18 cellular contexts compared by ENCODE assay signal in the genomic region with DNA sequence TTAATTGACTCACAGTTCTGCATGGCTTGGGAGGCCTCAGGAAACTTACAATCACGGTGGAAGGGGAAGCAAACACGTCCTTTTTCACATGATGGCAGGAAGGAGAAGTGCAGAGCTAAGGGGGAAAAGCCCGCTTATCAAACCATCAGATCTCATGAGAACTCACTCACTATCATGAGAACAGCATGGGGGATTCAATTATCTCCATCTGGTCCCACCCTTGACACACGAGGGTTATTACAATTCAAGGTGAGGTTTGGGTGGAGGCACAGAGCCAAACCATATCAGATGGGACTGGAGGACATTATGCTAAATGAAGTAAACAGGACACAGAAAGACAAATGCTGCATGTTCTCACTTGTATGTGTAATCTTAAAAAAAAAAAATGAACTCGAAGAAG.
DNase-seq lines count a peak whose midpoint lies in the region; ATAC-seq, FAIRE-seq and TF ChIP-seq lines count a peak whose summit lies in the region.
"Had no signal": no experiment of that assay in that cellular context is flagged by ENCODE, and none has a peak within 500 bp of the region (broad histone marks: within the 10 kb centered on the region; RNA-seq: fewer than 3 reads in every experiment).

No MANE protein-coding gene starts in this region.

- FAIRE-seq in HTR-8/SVneo (lab: Jason Lieb, UNC) (no peak), D721Med (lab: Jason Lieb, UNC) (no peak)
- FAIRE-seq: H54 had no signal

- H3K27me3 ChIP-seq in GM23338 (ENCODE audit: insufficient read depth) (peaks cover 23% of the 10 kb centered on the region), endodermal cell (ENCODE audit: control insufficient read depth, insufficient read depth, low read length, poor library complexity, severe bottlenecking) (peaks cover 5% of the 10 kb centered on the region)
- H3K27me3 ChIP-seq: BLaER1 treated with 17β-estradiol and CSF1 and Interleukin-3, amounts not matched to agents 10 nM and 100 nM had no signal

- H3K9me2 ChIP-seq in GM23338 (ENCODE audit: insufficient read depth): peaks cover 5% of the 10 kb centered on the region; the same call in 1 of the 2 replicates

- DNase-seq in NCI-H1105 treated with DMSO at 0.1 percent for 48 hours (lab: John Stamatoyannopoulos, UW) (peak; percentile 4), NCI-H1105 (lab: John Stamatoyannopoulos, UW) (no peak), GM23338 (ENCODE audit: low spot score) (no peak), NCI-H146 treated with DMSO at 0.1 percent for 48 hours (lab: John Stamatoyannopoulos, UW; ENCODE audit: unreplicated experiment) (peak; percentile 61), endodermal cell (no peak), NCI-H2107 (lab: John Stamatoyannopoulos, UW) (no peak), HTR-8/SVneo (ENCODE audit: insufficient read length, low spot score) (no peak), D721Med (ENCODE audit: insufficient read length, low spot score) (no peak)
- DNase-seq: 8988T; Calu3; CD4-positive, alpha-beta T cell; DMS53; GF-D8; IMR-90 had no signal

- H3K27me3 Mint-ChIP-seq in GM23338 (ENCODE audit: insufficient read depth, low read depth, poor library complexity): peaks cover 25% of the 10 kb centered on the region
- peaks cover 12% of the 10 kb centered on the region for H3K27me3 Mint-ChIP-seq in endodermal cell (ENCODE audit: insufficient read depth)

- H3K4me1 ChIP-seq in GM23338 (ENCODE audit: insufficient read depth) (peaks cover 40% of the 10 kb centered on the region), endodermal cell (ENCODE audit: control insufficient read depth, insufficient read depth, low read length) (peaks cover 18% of the 10 kb centered on the region)
- H3K4me1 ChIP-seq: BLaER1 treated with 17β-estradiol and CSF1 and Interleukin-3, amounts not matched to agents 10 nM and 100 nM had no signal

- H4K20me1 ChIP-seq in GM23338 (replicated peaks; ENCODE audit: insufficient read depth): no peaks in the 10 kb centered on the region
- H4K20me1 ChIP-seq: BLaER1 treated with 17β-estradiol and CSF1 and Interleukin-3, amounts not matched to agents 10 nM and 100 nM had no signal

- no peak overlapping the region for H3K4me2 ChIP-seq in GM23338
- H3K4me2 ChIP-seq: BLaER1 treated with 17β-estradiol and CSF1 and Interleukin-3, amounts not matched to agents 10 nM and 100 nM had no signal

- H3K36me3 ChIP-seq in GM23338 (ENCODE audit: insufficient read depth) (no peaks in the 10 kb centered on the region), endodermal cell (ENCODE audit: control insufficient read depth, insufficient read depth, low read length) (no peaks in the 10 kb centered on the region)
- H3K36me3 ChIP-seq: BLaER1 treated with 17β-estradiol and CSF1 and Interleukin-3, amounts not matched to agents 10 nM and 100 nM had no signal

- H3K9ac ChIP-seq in endodermal cell (ENCODE audit: extremely low read depth, low read length, poor library complexity, severe bottlenecking): peak overlapping the region; percentile 29
- H3K9ac ChIP-seq: BLaER1 treated with 17β-estradiol and CSF1 and Interleukin-3, amounts not matched to agents 10 nM and 100 nM had no signal

- peak overlapping the region; percentile 44 for H2AFZ ChIP-seq in GM23338

- no peaks in the 10 kb centered on the region for H3K79me2 ChIP-seq in GM23338 (replicated peaks; ENCODE audit: insufficient read depth)

- no peak for ATAC-seq in GM23338
- ATAC-seq: HCT116 had no signal

- H3K4me3 Mint-ChIP-seq in GM23338 (no peak overlapping the region), endodermal cell (peak overlapping the region; percentile 10)
- H3K4me3 Mint-ChIP-seq: CD4-positive, alpha-beta T cell had no signal

- H3K9me3 Mint-ChIP-seq in GM23338: peaks cover 3% of the 10 kb centered on the region; the same call in 2 of the 3 replicates
- peaks cover 11% of the 10 kb centered on the region for H3K9me3 Mint-ChIP-seq in endodermal cell
- H3K9me3 Mint-ChIP-seq: CD4-positive, alpha-beta T cell had no signal

- no peaks in the 10 kb centered on the region for H3K9me3 ChIP-seq in endodermal cell (ENCODE audit: control insufficient read depth, low read length)

- H3K4me3 ChIP-seq in GM23338 (no peak overlapping the region), endodermal cell (ENCODE audit: low read length) (peak overlapping the region; percentile 10)
- H3K4me3 ChIP-seq: BLaER1 treated with 17β-estradiol and CSF1 and Interleukin-3, amounts not matched to agents 10 nM and 100 nM had no signal

- TF ChIP-seq CTCF in GM23338 (conservative IDR thresholded peaks at IDR 0.05; ENCODE audit: low read depth in 2 of 2): no peak
- TF ChIP-seq CTCF in endodermal cell (conservative IDR thresholded peaks at IDR 0.05): no peak
- TF ChIP-seq CTCF in D721Med (IDR thresholded peaks at IDR 0.05; ENCODE audit: insufficient read depth, missing control alignments): no peak

- no peaks in the 10 kb centered on the region for H3F3A ChIP-seq in GM23338 (replicated peaks; ENCODE audit: low read depth)

- WGBS in endodermal cell (ENCODE audit: insufficient coverage in 1 of 2, insufficient read length in 1 of 2), 2 experiments: 42 to 59% methylated on average over 4 of the region's 5 CpGs

- H3K36me3 Mint-ChIP-seq in GM23338 (ENCODE audit: low read depth) (no peaks in the 10 kb centered on the region), endodermal cell (ENCODE audit: low read depth) (no peaks in the 10 kb centered on the region)

- H3K27ac ChIP-seq in GM23338 (ENCODE audit: low read depth) (no peak overlapping the region), endodermal cell (ENCODE audit: low read depth, low read length) (no peak overlapping the region)
- H3K27ac ChIP-seq: BLaER1 treated with 17β-estradiol and CSF1 and Interleukin-3, amounts not matched to agents 10 nM and 100 nM; HL-60 had no signal

- H3K4me1 Mint-ChIP-seq in GM23338 (peaks cover 44% of the 10 kb centered on the region), endodermal cell (peaks cover 51% of the 10 kb centered on the region)

- H3K27ac Mint-ChIP-seq in GM23338 (no peak overlapping the region), endodermal cell (peak overlapping the region; percentile 89)
- H3K27ac Mint-ChIP-seq: CD4-positive, alpha-beta T cell had no signal

TF ChIP-seq in GM23338, 12 proteins besides CTCF, POLR2A, EP300 and RAD21:
- TF ChIP-seq POLR2AphosphoS5 (IDR thresholded peaks at IDR 0.05; ENCODE audit: low read depth): no peak
- TF ChIP-seq, protein P1, sequence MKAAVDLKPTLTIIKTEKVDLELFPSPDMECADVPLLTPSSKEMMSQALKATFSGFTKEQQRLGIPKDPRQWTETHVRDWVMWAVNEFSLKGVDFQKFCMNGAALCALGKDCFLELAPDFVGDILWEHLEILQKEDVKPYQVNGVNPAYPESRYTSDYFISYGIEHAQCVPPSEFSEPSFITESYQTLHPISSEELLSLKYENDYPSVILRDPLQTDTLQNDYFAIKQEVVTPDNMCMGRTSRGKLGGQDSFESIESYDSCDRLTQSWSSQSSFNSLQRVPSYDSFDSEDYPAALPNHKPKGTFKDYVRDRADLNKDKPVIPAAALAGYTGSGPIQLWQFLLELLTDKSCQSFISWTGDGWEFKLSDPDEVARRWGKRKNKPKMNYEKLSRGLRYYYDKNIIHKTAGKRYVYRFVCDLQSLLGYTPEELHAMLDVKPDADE (IDR thresholded peaks at IDR 0.05): no peak

Comparison
In these comparisons a context has a peak if more than half of its experiments do, and no peak if none do; other contexts are left out.
1. DNase-seq: peak in NCI-H1105 treated with DMSO at 0.1 percent for 48 hours (single experiment) and NCI-H146 treated with DMSO at 0.1 percent for 48 hours (single experiment); none in NCI-H1105 (single experiment), GM23338 (single experiment), endodermal cell (single experiment), NCI-H2107 (single experiment), HTR-8/SVneo (single experiment) and D721Med (single experiment).